ENCODE assay signal across 12 cellular contexts in the genomic region with DNA sequence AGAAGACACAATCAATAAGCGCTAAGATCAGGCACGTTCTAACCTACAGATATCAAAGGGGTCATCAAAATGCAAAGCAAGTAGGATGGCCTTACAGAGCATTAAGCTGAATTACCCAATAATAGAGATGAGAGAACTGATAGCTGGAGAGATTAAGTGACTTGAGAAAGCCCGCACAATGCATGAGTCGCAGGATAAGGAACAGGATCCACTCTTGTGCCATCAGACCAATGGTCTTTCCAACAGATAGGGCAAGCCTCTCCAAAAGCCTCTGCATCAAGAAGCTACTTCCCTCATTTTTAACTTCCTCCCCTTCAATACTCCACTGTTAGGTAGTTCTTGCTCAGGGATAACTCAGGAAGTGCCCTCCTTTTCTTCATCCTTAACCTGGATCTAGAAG. TPM values are rescaled to one million over a fixed set of nuclear protein-coding genes. Genes with fewer than 3 reads are reported as not detected.
DNase-seq lines count a peak whose midpoint lies in the region; ATAC-seq and TF ChIP-seq lines count a peak whose summit lies in the region.
"Had no signal": no experiment of that assay in that cellular context is flagged by ENCODE, and none has a peak within 500 bp of the region (broad histone marks: within the 10 kb centered on the region; RNA-seq: fewer than 3 reads in every experiment).

No MANE protein-coding gene starts in this region.

- no peak overlapping the region for H2AFZ ChIP-seq in MM.1S (ENCODE audit: low read length)

- no peaks in the 10 kb centered on the region for H3K27me3 ChIP-seq in MM.1S (replicated peaks; ENCODE audit: insufficient read depth, low read length)
- no peaks in the 10 kb centered on the region for H3K27me3 ChIP-seq in adipocyte (replicated peaks; ENCODE audit: control insufficient read depth, insufficient read depth, low read length)
- no peaks in the 10 kb centered on the region for H3K27me3 ChIP-seq in naive thymus-derived CD4-positive, alpha-beta T cell (ENCODE audit: control insufficient read depth in 2 of 2, insufficient read depth in 2 of 2, low read length in 2 of 2)

- H3K4me2 ChIP-seq in MM.1S (ENCODE audit: low read depth, low read length) = peak overlapping the region; percentile 81

- H3K4me3 ChIP-seq in MM.1S (ENCODE audit: low read length) = peak overlapping the region; percentile 93; the same call in 1 of the 2 replicates
- peak overlapping the region; percentile 45 for H3K4me3 ChIP-seq in adipocyte (ENCODE audit: low read length)
- H3K4me3 ChIP-seq in naive thymus-derived CD4-positive, alpha-beta T cell (ENCODE audit: low read length) = no peak overlapping the region
- H3K4me3 ChIP-seq: left ventricle myocardium inferior had no signal

- peaks cover 34% of the 10 kb centered on the region for H3K4me1 ChIP-seq in MM.1S (ENCODE audit: low read length)
- H3K4me1 ChIP-seq in adipocyte (ENCODE audit: control insufficient read depth, insufficient read depth, low read length) = peaks cover 20% of the 10 kb centered on the region
- H3K4me1 ChIP-seq in naive thymus-derived CD4-positive, alpha-beta T cell (ENCODE audit: control insufficient read depth in 2 of 2, insufficient read depth in 2 of 2, low read length in 2 of 2) = peaks cover 0 to 20% of the 10 kb centered on the region in 2 donors

- H3K27me3 Mint-ChIP-seq in naive thymus-derived CD4-positive, alpha-beta T cell = no peaks in the 10 kb centered on the region
- H3K27me3 Mint-ChIP-seq: T-helper 17 cell had no signal

- H3K27ac Mint-ChIP-seq in naive thymus-derived CD4-positive, alpha-beta T cell = peak overlapping the region in 4 of 9 donors; percentile 6 to 85 (median 52)
- H3K27ac Mint-ChIP-seq: T-helper 17 cell had no signal

- no peak for ATAC-seq in naive thymus-derived CD4-positive, alpha-beta T cell
- no peak for ATAC-seq in HG03460 (IDR thresholded peaks at IDR 0.05; ENCODE audit: unreplicated experiment)
- ATAC-seq in GM21515 (IDR thresholded peaks at IDR 0.05; ENCODE audit: unreplicated experiment) = no peak
- ATAC-seq: T-helper 17 cell had no signal

- peaks cover 69% of the 10 kb centered on the region for H3K79me2 ChIP-seq in MM.1S (ENCODE audit: low read length)

- H3F3A ChIP-seq in MM.1S (ENCODE audit: insufficient read depth, low read length) = peaks cover 5% of the 10 kb centered on the region; the same call in 1 of the 2 replicates

- no peak for TF ChIP-seq CTCF in MM.1S (IDR thresholded peaks at IDR 0.05; ENCODE audit: low read length)

- H3K4me1 Mint-ChIP-seq in naive thymus-derived CD4-positive, alpha-beta T cell = peaks cover 26 to 57% (median 48%) of the 10 kb centered on the region in 7 donors

- DNase-seq in Daoy (ENCODE audit: low read depth) (peak; percentile 21), MM.1S (no peak), adipocyte (ENCODE audit: low read depth) (no peak), 8988T (no peak), T-helper 9 cell (no peak)
- no peak for DNase-seq in naive thymus-derived CD4-positive, alpha-beta T cell
- DNase-seq: left ventricle myocardium inferior; NCI-H1048; stimulated activated CD4-positive, alpha-beta T cell treated with anti-CD3 and anti-CD28 coated beads, Interleukin-1b, Interleukin-23, amount 100 ng/mL, for 48 hours; T-helper 17 cell had no signal

- CTCF ChIA-PET in naive thymus-derived CD4-positive, alpha-beta T cell (lab: Charles Lee) = interaction anchor here (0.6 kb wide), 1 partner anchor 11 kb away, joined by 3 read pairs; no protein-coding TSS in a partner anchor

- H3K9me2 ChIP-seq in MM.1S (replicated peaks; ENCODE audit: insufficient read depth, low read length) = no peaks in the 10 kb centered on the region

- intact Hi-C loops in naive thymus-derived CD4-positive, alpha-beta T cell (cut with micrococcal nuclease) = no loop called here

- POLR2A ChIA-PET in naive thymus-derived CD4-positive, alpha-beta T cell (lab: Charles Lee) = no interaction called here

- no peaks in the 10 kb centered on the region for H4K20me1 ChIP-seq in MM.1S (ENCODE audit: insufficient read depth, low read length)

- peaks cover 0 to 7% (median 3%) of the 10 kb centered on the region in 11 donors for H3K9me3 Mint-ChIP-seq in naive thymus-derived CD4-positive, alpha-beta T cell

- H3K9me3 ChIP-seq in MM.1S (replicated peaks; ENCODE audit: insufficient read depth, low read length) (no peaks in the 10 kb centered on the region), adipocyte (ENCODE audit: control insufficient read depth, low read length) (no peaks in the 10 kb centered on the region)
- no peaks in the 10 kb centered on the region for H3K9me3 ChIP-seq in naive thymus-derived CD4-positive, alpha-beta T cell (ENCODE audit: control insufficient read depth in 2 of 3, low read length in 3 of 3)

- no peak overlapping the region for H3K27ac ChIP-seq in MM.1S (ENCODE audit: low read length)
- no peak overlapping the region for H3K27ac ChIP-seq in naive thymus-derived CD4-positive, alpha-beta T cell (ENCODE audit: low read depth, low read length)
- H3K27ac ChIP-seq: left ventricle myocardium inferior had no signal

- peak overlapping the region; percentile 1 to 91 (median 78) for H3K4me3 Mint-ChIP-seq in naive thymus-derived CD4-positive, alpha-beta T cell
- H3K4me3 Mint-ChIP-seq: T-helper 17 cell had no signal

- H3K36me3 Mint-ChIP-seq in naive thymus-derived CD4-positive, alpha-beta T cell = peaks cover 8 to 31% (median 15%) of the 10 kb centered on the region in 5 donors

- H3K9ac ChIP-seq in MM.1S (ENCODE audit: low read length) (no peak overlapping the region), adipocyte (ENCODE audit: low read length) (no peak overlapping the region)

- peaks cover 12% of the 10 kb centered on the region for H3K36me3 ChIP-seq in MM.1S (replicated peaks; ENCODE audit: insufficient read depth, low read length)
- peaks cover 8% of the 10 kb centered on the region for H3K36me3 ChIP-seq in adipocyte (ENCODE audit: control insufficient read depth, insufficient read depth, low read length, severe bottlenecking)
- peaks cover 0 to 3% (median 0%) of the 10 kb centered on the region in 3 experiments for H3K36me3 ChIP-seq in naive thymus-derived CD4-positive, alpha-beta T cell (ENCODE audit: control insufficient read depth in 2 of 3, insufficient read depth in 3 of 3, low read length in 3 of 3)

RNA-seq across cellular contexts. Expression of a gene that starts 2.6 kb away (rescaled TPM):
- 11.8 and 14.6 TPM in 2 replicates for total RNA-seq in Daoy (2014; rRNA removed; shearing (Covaris generic))
- 10 to 100 TPM; 11.4 to 18.3 (median 14.0) TPM for total RNA-seq in naive thymus-derived CD4-positive, alpha-beta T cell
- polyA plus RNA-seq in naive thymus-derived CD4-positive, alpha-beta T cell = 1 to 10 TPM; 6.6 to 6.8 TPM

RNA-seq across cellular contexts. Expression of a gene that starts 2.6 kb away (rescaled TPM):
- 44.6 and 48.8 TPM in 2 replicates for total RNA-seq in Daoy (2014; rRNA removed; shearing (Covaris generic))
- total RNA-seq in naive thymus-derived CD4-positive, alpha-beta T cell = 10 to 100 TPM in 3 of 5 experiments, 1 to 10 TPM in 2; 3.6 to 11.5 (median 10.4) TPM
- 10 to 100 TPM; 25.0 to 32.7 TPM for polyA plus RNA-seq in naive thymus-derived CD4-positive, alpha-beta T cell

RNA-seq across cellular contexts. Expression of a gene that starts 14.5 kb away (rescaled TPM):
- total RNA-seq in Daoy (2014; rRNA removed; shearing (Covaris generic)) = not detected in 2 replicates
- under 1 TPM; 0.24 to 0.66 (median 0.49) TPM for total RNA-seq in naive thymus-derived CD4-positive, alpha-beta T cell
- under 1 TPM; 0.22 to 0.29 TPM for polyA plus RNA-seq in naive thymus-derived CD4-positive, alpha-beta T cell
- total RNA-seq: left ventricle myocardium inferior had no signal
